1 cellular context compared by ENCODE assay signal in genomic region chr22:28711820-28712777, GRCh38.
A peak's percentile ranks its signal among the peaks of the same experiment; 100 is the strongest.
TF ChIP-seq lines count a peak whose summit lies in the region.

No MANE protein-coding gene starts in this region.

TF ChIP-seq in HepG2, 621 proteins besides CTCF, POLR2A, EP300 and RAD21 (continued from another document):
- TF ChIP-seq ZNF609 (CRISPR knock-in tag; IDR thresholded peaks at IDR 0.05; ENCODE audit: borderline replicate concordance) (no peak; the same call in 1 of the 2 replicates), DPF2 (CRISPR knock-in tag; IDR thresholded peaks at IDR 0.05; ENCODE audit: borderline replicate concordance, low read depth) (peak; percentile 65), ZNF362 (CRISPR knock-in tag; IDR thresholded peaks at IDR 0.05; ENCODE audit: borderline replicate concordance) (peak; percentile 45; the same call in 1 of the 2 replicates), MAX (IDR thresholded peaks at IDR 0.05) (no peak), SAP130 (CRISPR knock-in tag; IDR thresholded peaks at IDR 0.05; ENCODE audit: low read depth) (peak; percentile 24; the same call in 1 of the 2 replicates), POLR2AphosphoS5 (IDR thresholded peaks at IDR 0.05; ENCODE audit: low read depth, low read length) (no peak), ZNF138 (CRISPR knock-in tag; IDR thresholded peaks at IDR 0.05; ENCODE audit: low read depth) (no peak), REPIN1 (CRISPR knock-in tag; IDR thresholded peaks at IDR 0.05; ENCODE audit: borderline replicate concordance, low read depth) (no peak)
TF ChIP-seq in HepG2: peak in this region for 88.
